Comparison of ENCODE assay signal across 8 cellular contexts in genomic region chr14:105315941-105316562, GRCh38. TPM values are rescaled to one million over a fixed set of nuclear protein-coding genes. Genes with fewer than 3 reads are reported as not detected.
DNase-seq lines count a peak whose midpoint lies in the region; ATAC-seq and TF ChIP-seq lines count a peak whose summit lies in the region.

No MANE protein-coding gene starts in this region.

- WGBS in esophagus squamous epithelium, 2 donors = 38 to 53% methylated on average over 3 to 4 of the region's 14 CpGs

- H3K27me3 ChIP-seq in RWPE2 (ENCODE audit: insufficient read depth, poor library complexity, severe bottlenecking) (no peaks in the 10 kb centered on the region), esophagus squamous epithelium (no peaks in the 10 kb centered on the region)

- peaks cover 7% of the 10 kb centered on the region for H3K4me1 ChIP-seq in RWPE2 (ENCODE audit: insufficient read depth, poor library complexity, severe bottlenecking)
- H3K4me1 ChIP-seq in esophagus squamous epithelium = peaks cover 34 to 47% (median 38%) of the 10 kb centered on the region in 3 donors

- H3K36me3 ChIP-seq in RWPE2 (ENCODE audit: low read depth) (no peaks in the 10 kb centered on the region), esophagus squamous epithelium (no peaks in the 10 kb centered on the region)

- H3K9me3 ChIP-seq in RWPE2 (ENCODE audit: severe bottlenecking) = no peaks in the 10 kb centered on the region
- no peaks in the 10 kb centered on the region for H3K9me3 ChIP-seq in esophagus squamous epithelium

- ATAC-seq in RWPE2 (ENCODE audit: low read depth) = peak; percentile 8; the same call in 2 of the 3 replicates
- peak; percentile 18 for ATAC-seq in sciatic nerve
- ATAC-seq in omental fat pad (ENCODE audit: low FRiP score) = no peak

- no peak for TF ChIP-seq POLR2A in esophagus squamous epithelium (IDR thresholded peaks at IDR 0.05)

- H3K4me3 ChIP-seq in GM12865 (ENCODE audit: low read depth, low read length) (peak overlapping the region; percentile 60; the same call in 1 of the 2 replicates), RWPE2 (ENCODE audit: severe bottlenecking) (peak overlapping the region; percentile 47), esophagus squamous epithelium (peak overlapping the region; percentile 68 to 91 (median 79))

- DNase-seq in GM12865 (ENCODE audit: low read depth) (no peak), RWPE2 (ENCODE audit: low spot score) (peak; percentile 65), esophagus squamous epithelium (lab: John Stamatoyannopoulos, UW) (no peak), sciatic nerve (ENCODE audit: low spot score) (no peak), inferior parietal cortex (ENCODE audit: extremely low spot score) (no peak), cortex of kidney (lab: John Stamatoyannopoulos, UW) (no peak), omental fat pad (ENCODE audit: low spot score) (no peak), ureter (ENCODE audit: low spot score) (no peak)

- TF ChIP-seq CTCF in GM12865 (IDR thresholded peaks at IDR 0.05; ENCODE audit: insufficient read depth, low read depth, low read length, missing control alignments) (no peak), RWPE2 (IDR thresholded peaks at IDR 0.05; ENCODE audit: poor library complexity, severe bottlenecking) (no peak), esophagus squamous epithelium (IDR thresholded peaks at IDR 0.05) (no peak), omental fat pad (IDR thresholded peaks at IDR 0.05) (no peak)

- peak overlapping the region; percentile 45 for H3K27ac ChIP-seq in RWPE2 (ENCODE audit: poor library complexity, severe bottlenecking)
- peak overlapping the region; percentile 65 to 89 (median 78) for H3K27ac ChIP-seq in esophagus squamous epithelium

- intact Hi-C loops in esophagus squamous epithelium (cut with DNase I) (no loop called here), sciatic nerve (cut with DNase I) (no loop called here)

RNA-seq across cellular contexts. Expression of gene PACS2, which starts 1.5 kb away (rescaled TPM):
- total RNA-seq in esophagus squamous epithelium (10 to 100 TPM; 20.2 to 42.3 (median 30.9) TPM), sciatic nerve (152 TPM), omental fat pad (10 to 100 TPM; 47.5 to 78.5 (median 68.9) TPM), ureter (101 TPM)

RNA-seq across cellular contexts. Expression of gene BRF1, which starts 15.3 kb away (rescaled TPM):
- total RNA-seq in esophagus squamous epithelium (10 to 100 TPM; 22.2 to 37.9 (median 26.2) TPM), sciatic nerve (48.4 TPM), omental fat pad (10 to 100 TPM; 22.8 to 46.5 (median 30.7) TPM), ureter (48.7 TPM)
